In the genomic region with DNA sequence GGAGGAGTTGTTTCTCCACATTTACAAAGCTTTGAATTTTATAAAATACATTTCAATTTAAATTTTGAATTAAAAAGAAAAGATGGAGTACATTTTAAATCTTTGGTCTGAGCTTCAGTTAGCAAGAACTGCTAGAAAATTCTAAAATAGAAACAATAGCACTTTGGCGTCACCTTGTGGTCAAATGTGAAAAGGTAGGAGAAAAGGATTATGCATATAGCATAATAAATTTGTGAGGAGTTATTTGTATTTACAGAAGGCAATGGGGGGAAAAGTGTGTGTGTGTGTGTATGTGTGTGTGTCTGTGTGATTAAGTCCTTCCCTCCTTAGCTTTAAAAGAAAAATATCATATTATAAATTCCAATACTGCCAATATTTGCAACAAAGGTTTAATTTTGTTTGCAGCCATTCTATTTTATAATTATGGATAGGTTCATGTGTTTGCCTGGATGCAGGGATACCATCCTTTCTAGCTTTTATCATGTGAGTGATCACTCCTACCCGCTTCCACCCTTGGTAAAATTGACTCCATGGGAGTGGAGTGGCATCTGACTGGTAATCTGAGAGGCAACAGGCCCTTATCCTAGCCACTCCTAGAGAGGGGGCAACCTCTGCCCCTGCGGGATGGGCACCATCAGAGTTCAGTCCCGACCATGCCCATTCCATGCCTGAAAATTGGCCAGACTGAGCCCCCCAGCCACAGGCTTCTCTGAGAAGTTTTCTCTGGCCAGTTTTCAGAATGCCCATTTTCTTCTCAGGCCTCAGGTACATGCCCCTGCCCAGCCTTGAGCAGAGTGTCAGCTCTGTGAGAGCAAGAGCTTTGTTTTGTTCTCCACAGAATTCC, we compare ENCODE assay signal across 8 cellular contexts. TPM values are rescaled to one million over a fixed set of nuclear protein-coding genes. Genes with fewer than 3 reads are reported as not detected.
DNase-seq lines count a peak whose midpoint lies in the region; ATAC-seq and TF ChIP-seq lines count a peak whose summit lies in the region.

No MANE protein-coding gene starts in this region.

- no peak for TF ChIP-seq EP300 in neural cell (conservative IDR thresholded peaks at IDR 0.05; ENCODE audit: poor library complexity, severe bottlenecking)

- H3K9me3 ChIP-seq in neural cell (ENCODE audit: low read length): no peaks in the 10 kb centered on the region

- no peak overlapping the region for H3K27ac ChIP-seq in neural cell (ENCODE audit: low read length)

- H4K20me1 ChIP-seq in neural cell (ENCODE audit: insufficient read depth): no peaks in the 10 kb centered on the region

- H3K27me3 ChIP-seq in neural cell (ENCODE audit: insufficient read depth, low read depth, low read length): no peaks in the 10 kb centered on the region

- H3K9ac ChIP-seq in neural cell (ENCODE audit: low read length): no peak overlapping the region

- no peaks in the 10 kb centered on the region for H3K79me2 ChIP-seq in neural cell (replicated peaks; ENCODE audit: insufficient read depth, low read length)

- no peaks in the 10 kb centered on the region for H3K9me2 ChIP-seq in neural cell (ENCODE audit: insufficient read depth, low read length)

- peak; percentile 95 for TF ChIP-seq RAD21 in neural cell (conservative IDR thresholded peaks at IDR 0.05)

- DNase-seq in DMS79 treated with DMSO at 0.1 percent for 48 hours (lab: John Stamatoyannopoulos, UW) (peak; percentile 77), NCI-H1092 (lab: John Stamatoyannopoulos, UW) (peak; percentile 27), SW480 (ENCODE audit: low spot score) (peak; percentile 62), fibroblast of gingiva (ENCODE audit: low read depth) (peak; percentile 39)
- DNase-seq in NK-92 treated with Interleukin-12 subunit alpha and Interleukin-12 subunit beta, amount 100 ng/mL, for 24 hours (lab: John Stamatoyannopoulos, UW): no peak

- H3K36me3 ChIP-seq in neural cell (ENCODE audit: insufficient read depth, low read length): peaks cover 4% of the 10 kb centered on the region

- ATAC-seq in GM21360 (IDR thresholded peaks at IDR 0.05; ENCODE audit: unreplicated experiment): peak; percentile 61
- no peak for ATAC-seq in GM19328 (IDR thresholded peaks at IDR 0.05; ENCODE audit: unreplicated experiment)

- H2AFZ ChIP-seq in neural cell (ENCODE audit: low read depth, low read length): no peak overlapping the region

- H3F3A ChIP-seq in neural cell (ENCODE audit: insufficient read depth, low read length, poor library complexity, severe bottlenecking): no peaks in the 10 kb centered on the region

- no peak overlapping the region for H3K4me3 ChIP-seq in neural cell (ENCODE audit: low read length)

- H3K4me2 ChIP-seq in neural cell (ENCODE audit: low read length): no peak overlapping the region

- TF ChIP-seq CTCF in neural cell (IDR thresholded peaks at IDR 0.05; ENCODE audit: poor library complexity, severe bottlenecking): peak; percentile 92

TF ChIP-seq in neural cell, 6 proteins besides CTCF, POLR2A, EP300 and RAD21:
- TF ChIP-seq POLR2AphosphoS5 (IDR thresholded peaks at IDR 0.05) (no peak), TAF1 (IDR thresholded peaks at IDR 0.05; ENCODE audit: low read depth) (no peak), SMC3 (conservative IDR thresholded peaks at IDR 0.05; ENCODE audit: poor library complexity) (peak; percentile 96)

RNA-seq across cellular contexts. Expression of a gene that starts 13.6 kb away (rescaled TPM):
- 8.7 and 11.2 TPM in 2 replicates for polyA plus RNA-seq in neural cell
- polyA minus RNA-seq in neural cell: 22.2 and 23.1 TPM in 2 replicates

RNA-seq across cellular contexts. Expression of a gene that starts 20.4 kb away (rescaled TPM):
- polyA plus RNA-seq in neural cell: 115 and 131 TPM in 2 replicates
- polyA minus RNA-seq in neural cell: 231 and 253 TPM in 2 replicates
